ENCODE assay signal across 12 cellular contexts in genomic region chr3:171256445-171257250, GRCh38.
DNase-seq lines count a peak whose midpoint lies in the region; ATAC-seq and TF ChIP-seq lines count a peak whose summit lies in the region.
"Had no signal": no experiment of that assay in that cellular context is flagged by ENCODE, and none has a peak within 500 bp of the region (broad histone marks: within the 10 kb centered on the region; RNA-seq: fewer than 3 reads in every experiment).

No MANE protein-coding gene starts in this region.

- H3K36me3 ChIP-seq in psoas muscle (ENCODE audit: insufficient read depth in 1 of 2, low read depth in 1 of 2) (no peaks in the 10 kb centered on the region), upper lobe of right lung (no peaks in the 10 kb centered on the region), testis (ENCODE audit: low read depth, missing control alignments) (no peaks in the 10 kb centered on the region)
- H3K36me3 ChIP-seq: uterus had no signal

- peak overlapping the region; percentile 84 for H3K27ac ChIP-seq in psoas muscle
- no peak overlapping the region for H3K27ac ChIP-seq in upper lobe of right lung
- no peak overlapping the region for H3K27ac ChIP-seq in testis
- H3K27ac ChIP-seq: hepatocyte had no signal

- TF ChIP-seq CTCF in psoas muscle (IDR thresholded peaks at IDR 0.05) (no peak), upper lobe of right lung (IDR thresholded peaks at IDR 0.05) (no peak), testis (IDR thresholded peaks at IDR 0.05) (no peak)

- no peak for TF ChIP-seq POLR2A in testis (IDR thresholded peaks at IDR 0.05)

- peak overlapping the region; percentile 12 for H3K4me3 Mint-ChIP-seq in activated CD8-positive, alpha-beta memory T cell treated with anti-CD3 and anti-CD28 coated beads, Interleukin-2, amount 10 ng/mL, durations not matched to agents 7 days and 5 days

- intact Hi-C loops in psoas muscle (cut with DNase I) (loop anchor here in 1 of 2 donors (5.0 kb wide), 2 partner anchors 54 to 201 kb away; no protein-coding TSS in a partner anchor), upper lobe of right lung (cut with DNase I) (no loop called here), testis (cut with DNase I; ENCODE audit: low total_unique reads) (no loop called here)

- H3K27ac Mint-ChIP-seq in activated CD8-positive, alpha-beta memory T cell treated with anti-CD3 and anti-CD28 coated beads, Interleukin-2, amount 10 ng/mL, durations not matched to agents 7 days and 5 days = peak overlapping the region; percentile 90
- H3K27ac Mint-ChIP-seq in activated naive CD4-positive, alpha-beta T cell treated with anti-CD3 and anti-CD28 coated beads, Interleukin-2, amount 50 U/mL, for 72 hours = peak overlapping the region; percentile 87 to 92

- no peak overlapping the region for H3K4me3 ChIP-seq in psoas muscle
- no peak overlapping the region for H3K4me3 ChIP-seq in upper lobe of right lung
- no peak overlapping the region for H3K4me3 ChIP-seq in testis
- H3K4me3 ChIP-seq: hepatocyte, uterus had no signal

- peaks cover 32% of the 10 kb centered on the region for H3K36me3 Mint-ChIP-seq in activated CD8-positive, alpha-beta memory T cell treated with anti-CD3 and anti-CD28 coated beads, Interleukin-2, amount 10 ng/mL, durations not matched to agents 7 days and 5 days
- peaks cover 10 to 33% of the 10 kb centered on the region in 2 donors for H3K36me3 Mint-ChIP-seq in activated naive CD4-positive, alpha-beta T cell treated with anti-CD3 and anti-CD28 coated beads, Interleukin-2, amount 50 U/mL, for 72 hours

- 88 to 95% (median 91%) methylated on average over 4 of the region's 4 CpGs for WGBS in psoas muscle, 3 donors
- 90 to 91% methylated on average over 4 of the region's 4 CpGs for WGBS in testis, 2 donors

- no peak for DNase-seq in activated CD8-positive, alpha-beta memory T cell treated with anti-CD3 and anti-CD28 coated beads, Interleukin-2, amount 10 ng/mL, durations not matched to agents 7 days and 5 days
- DNase-seq in activated CD8-positive, alpha-beta memory T cell treated with anti-CD3 and anti-CD28 coated beads for 24 hours = no peak
- no peak for DNase-seq in activated naive CD4-positive, alpha-beta T cell treated with anti-CD3 and anti-CD28 coated beads, Interleukin-2, amount 50 U/mL, for 72 hours (ENCODE audit: low spot score in 2 of 2)
- DNase-seq in psoas muscle (no peak), upper lobe of right lung (no peak), testis (no peak)
- DNase-seq: ACHN, NCI-H1105 treated with DMSO at 0.1 percent for 48 hours, uterus had no signal

- H3K9me3 ChIP-seq in psoas muscle (no peaks in the 10 kb centered on the region), upper lobe of right lung (no peaks in the 10 kb centered on the region), testis (no peaks in the 10 kb centered on the region)
- H3K9me3 ChIP-seq: uterus had no signal

- CTCF ChIA-PET in activated CD8-positive, alpha-beta memory T cell treated with anti-CD3 and anti-CD28 coated beads, Interleukin-2, amount 10 ng/mL, durations not matched to agents 7 days and 5 days (lab: Charles Lee) = interaction anchor here (1.0 kb wide), 2 partner anchors 13 to 26 kb away, joined by 3 read pairs; no protein-coding TSS in a partner anchor

- H3K9me3 Mint-ChIP-seq in activated CD8-positive, alpha-beta memory T cell treated with anti-CD3 and anti-CD28 coated beads, Interleukin-2, amount 10 ng/mL, durations not matched to agents 7 days and 5 days (ENCODE audit: low read depth) = no peaks in the 10 kb centered on the region
- peaks cover 12 to 14% of the 10 kb centered on the region in 2 donors for H3K9me3 Mint-ChIP-seq in activated naive CD4-positive, alpha-beta T cell treated with anti-CD3 and anti-CD28 coated beads, Interleukin-2, amount 50 U/mL, for 72 hours

- ATAC-seq in activated CD8-positive, alpha-beta memory T cell treated with anti-CD3 and anti-CD28 coated beads, Interleukin-2, amount 10 ng/mL, durations not matched to agents 7 days and 5 days = no peak
- ATAC-seq in HG02885 (IDR thresholded peaks at IDR 0.05; ENCODE audit: poor library complexity, unreplicated experiment) = peak; percentile 2
- ATAC-seq in activated naive CD4-positive, alpha-beta T cell treated with anti-CD3 and anti-CD28 coated beads, Interleukin-2, amount 50 U/mL, for 72 hours = peak; percentile 40 to 51
- ATAC-seq in psoas muscle = no peak
- no peak for ATAC-seq in upper lobe of right lung
- no peak for ATAC-seq in HG02759 (IDR thresholded peaks at IDR 0.05; ENCODE audit: unreplicated experiment)

- H3K27me3 Mint-ChIP-seq in activated CD8-positive, alpha-beta memory T cell treated with anti-CD3 and anti-CD28 coated beads, Interleukin-2, amount 10 ng/mL, durations not matched to agents 7 days and 5 days = no peaks in the 10 kb centered on the region

- peaks cover 76% of the 10 kb centered on the region for H3K4me1 Mint-ChIP-seq in activated CD8-positive, alpha-beta memory T cell treated with anti-CD3 and anti-CD28 coated beads, Interleukin-2, amount 10 ng/mL, durations not matched to agents 7 days and 5 days

- H3K27me3 ChIP-seq in psoas muscle (ENCODE audit: insufficient read depth in 3 of 3, low read length in 2 of 3) = no peaks in the 10 kb centered on the region
- no peaks in the 10 kb centered on the region for H3K27me3 ChIP-seq in upper lobe of right lung
- no peaks in the 10 kb centered on the region for H3K27me3 ChIP-seq in testis
- H3K27me3 ChIP-seq: hepatocyte, uterus had no signal

- peaks cover 31% of the 10 kb centered on the region for H3K4me1 ChIP-seq in psoas muscle
- H3K4me1 ChIP-seq in upper lobe of right lung = no peaks in the 10 kb centered on the region
- no peaks in the 10 kb centered on the region for H3K4me1 ChIP-seq in testis
- H3K4me1 ChIP-seq: uterus had no signal

Comparison
In these comparisons a context has a peak if more than half of its experiments do, and no peak if none do; other contexts are left out.
1. ATAC-seq: peak in HG02885 (single experiment) and activated naive CD4-positive, alpha-beta T cell treated with anti-CD3 and anti-CD28 coated beads, Interleukin-2, amount 50 U/mL, for 72 hours (2 of 2); none in activated CD8-positive, alpha-beta memory T cell treated with anti-CD3 and anti-CD28 coated beads, Interleukin-2, amount 10 ng/mL, durations not matched to agents 7 days and 5 days (single experiment), psoas muscle (0 of 4), upper lobe of right lung (single experiment) and HG02759 (single experiment).